14 cellular contexts compared by ENCODE assay signal in genomic region chr1:197129698-197130097, GRCh38.
"Had no signal": no experiment of that assay in that cellular context is flagged by ENCODE, and none has a peak within 500 bp of the region (broad histone marks: within the 10 kb centered on the region; RNA-seq: fewer than 3 reads in every experiment).

No MANE protein-coding gene starts in this region.

- H3K36me3 Mint-ChIP-seq: activated naive CD4-positive, alpha-beta T cell treated with anti-CD3 and anti-CD28 coated beads, Interleukin-2, amount 50 U/mL, for 24 hours; stimulated activated naive B cell treated with anti-CD40 and anti-IgM and Interleukin-4, amounts not matched to agents 10 μg/mL and 1 μg/mL and 100 μg/mL, for 72 hours; T-cell had no signal

- ATAC-seq: stimulated activated naive B cell treated with anti-CD40 and anti-IgM and Interleukin-4, amounts not matched to agents 10 μg/mL and 1 μg/mL and 100 μg/mL, for 72 hours; T-cell had no signal

- H3K27ac Mint-ChIP-seq: activated naive CD4-positive, alpha-beta T cell treated with anti-CD3 and anti-CD28 coated beads, Interleukin-2, amount 50 U/mL, for 24 hours; dendritic cell treated with granulocyte-macrophage colony-stimulating factor and Interleukin-4, amounts not matched to agents 40 ng/mL and 50 ng/mL, for 4 days; stimulated activated naive B cell treated with anti-CD40 and anti-IgM and Interleukin-4, amounts not matched to agents 10 μg/mL and 1 μg/mL and 100 μg/mL, for 72 hours; T-cell had no signal

- H3K4me1 Mint-ChIP-seq: activated naive CD4-positive, alpha-beta T cell treated with anti-CD3 and anti-CD28 coated beads, Interleukin-2, amount 50 U/mL, for 24 hours; stimulated activated naive B cell treated with anti-CD40 and anti-IgM and Interleukin-4, amounts not matched to agents 10 μg/mL and 1 μg/mL and 100 μg/mL, for 72 hours; T-cell had no signal

- H3K4me3 Mint-ChIP-seq: activated naive CD4-positive, alpha-beta T cell treated with anti-CD3 and anti-CD28 coated beads, Interleukin-2, amount 50 U/mL, for 24 hours; dendritic cell treated with granulocyte-macrophage colony-stimulating factor and Interleukin-4, amounts not matched to agents 40 ng/mL and 50 ng/mL, for 4 days; stimulated activated naive B cell treated with anti-CD40 and anti-IgM and Interleukin-4, amounts not matched to agents 10 μg/mL and 1 μg/mL and 100 μg/mL, for 72 hours; T-cell had no signal

- H3K9me3 Mint-ChIP-seq: activated naive CD4-positive, alpha-beta T cell treated with anti-CD3 and anti-CD28 coated beads, Interleukin-2, amount 50 U/mL, for 24 hours; dendritic cell treated with granulocyte-macrophage colony-stimulating factor and Interleukin-4, amounts not matched to agents 40 ng/mL and 50 ng/mL, for 4 days; stimulated activated naive B cell treated with anti-CD40 and anti-IgM and Interleukin-4, amounts not matched to agents 10 μg/mL and 1 μg/mL and 100 μg/mL, for 72 hours; T-cell had no signal

- H3K4me3 ChIP-seq: lung had no signal

- DNase-seq: activated CD4-positive, CD25-positive, alpha-beta regulatory T cell; activated CD8-positive, alpha-beta memory T cell treated with anti-CD3 and anti-CD28 coated beads for 24 hours; activated CD8-positive, alpha-beta memory T cell treated with anti-CD3 and anti-CD28 coated beads, Interleukin-2, amount 50 U/mL, for 48 hours; activated effector memory CD4-positive, alpha-beta T cell treated with Interleukin-2 at 50 U/mL for 16 hours; activated T-cell treated with anti-CD3 and anti-CD28 coated beads, Interleukin-2, amount 50 U/mL, for 48 hours; effector CD8-positive, alpha-beta T cell; islet precursor cell; occipital lobe; retina; stimulated activated naive B cell treated with anti-CD40 and anti-IgM and Interleukin-4, amounts not matched to agents 10 μg/mL and 1 μg/mL and 100 μg/mL, for 72 hours; T-cell had no signal

- H3K27me3 Mint-ChIP-seq: activated naive CD4-positive, alpha-beta T cell treated with anti-CD3 and anti-CD28 coated beads, Interleukin-2, amount 50 U/mL, for 24 hours; dendritic cell treated with granulocyte-macrophage colony-stimulating factor and Interleukin-4, amounts not matched to agents 40 ng/mL and 50 ng/mL, for 4 days; stimulated activated naive B cell treated with anti-CD40 and anti-IgM and Interleukin-4, amounts not matched to agents 10 μg/mL and 1 μg/mL and 100 μg/mL, for 72 hours; T-cell had no signal
